6 cellular contexts compared by ENCODE assay signal in the genomic region with DNA sequence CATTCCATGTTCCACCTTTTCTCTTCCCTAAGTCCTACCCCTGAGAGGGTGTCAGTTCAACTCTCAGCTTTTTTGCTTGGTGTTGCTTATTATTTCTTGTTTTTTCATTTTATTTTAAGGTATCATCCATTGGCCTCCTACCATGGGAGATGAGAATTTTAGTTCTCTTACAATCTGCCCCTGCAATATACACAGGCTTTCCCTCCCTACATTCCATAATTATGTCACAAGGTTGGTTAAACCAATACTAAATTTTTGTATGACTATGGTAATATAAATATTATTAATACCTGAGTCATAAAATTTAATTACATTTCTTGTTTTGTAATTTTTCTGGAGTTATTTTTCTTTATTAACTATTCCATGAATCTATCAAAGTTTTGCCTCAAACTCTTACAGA.
"Had no signal": no experiment of that assay in that cellular context is flagged by ENCODE, and none has a peak within 500 bp of the region (broad histone marks: within the 10 kb centered on the region; RNA-seq: fewer than 3 reads in every experiment).

No MANE protein-coding gene starts in this region.

- DNase-seq: KBM-7, KG1 had no signal

- H3K9ac ChIP-seq: KMS-11 had no signal

- H3K4me3 ChIP-seq: K562 had no signal

- H3K27ac ChIP-seq: HL-60, KMS-11 had no signal

- ATAC-seq: HepG2, K562 had no signal

- H3K4me2 ChIP-seq: KMS-11 had no signal
